8 cellular contexts compared by ENCODE assay signal in the genomic region with DNA sequence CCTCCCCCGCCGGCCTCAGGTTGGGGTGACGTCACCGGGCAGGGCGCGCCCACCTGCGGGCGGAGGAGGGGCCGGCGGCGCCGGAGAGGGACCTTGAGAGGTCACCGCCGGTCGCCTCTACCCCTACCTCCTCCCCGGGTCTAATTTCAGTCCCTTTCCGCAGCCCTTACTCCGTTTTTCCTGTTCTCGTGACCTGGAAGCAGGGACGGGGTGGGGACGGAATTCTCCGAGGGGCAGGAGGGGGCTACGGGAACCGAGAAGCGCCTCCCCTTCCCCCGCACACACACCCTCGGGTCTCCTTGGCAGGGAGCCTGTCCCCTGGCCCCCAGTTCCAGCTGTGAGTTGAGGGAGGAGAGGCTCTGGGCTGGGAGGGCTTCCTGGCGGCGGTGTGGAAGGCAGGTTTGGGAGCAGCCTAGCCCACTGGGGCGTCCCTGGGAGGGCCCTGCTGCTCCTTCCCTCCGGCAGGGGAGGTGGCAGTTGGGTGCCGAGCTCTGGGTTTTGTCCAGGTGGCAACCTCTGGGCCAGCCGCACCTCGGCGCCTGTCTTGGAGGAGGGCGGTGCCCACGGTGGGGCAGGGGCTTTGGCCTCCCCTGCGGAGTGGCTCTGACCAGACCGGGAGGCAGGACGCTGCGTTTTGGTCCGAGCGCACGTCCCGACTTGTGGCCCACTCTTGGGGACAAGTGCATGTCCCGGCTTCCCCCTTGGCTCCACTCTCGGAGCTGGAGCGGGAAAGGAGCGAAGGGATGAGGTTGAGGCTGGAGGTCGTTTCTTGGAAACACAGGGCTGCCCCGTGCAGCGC. TPM values are rescaled to one million over a fixed set of nuclear protein-coding genes. Genes with fewer than 3 reads are reported as not detected.
DNase-seq lines count a peak whose midpoint lies in the region; ATAC-seq, FAIRE-seq and TF ChIP-seq lines count a peak whose summit lies in the region.

No MANE protein-coding gene starts in this region.

- H3K9me3 ChIP-seq in SJCRH30 (replicated peaks) = no peaks in the 10 kb centered on the region
- H3K9me3 ChIP-seq in small intestine (ENCODE audit: control insufficient read depth, low read depth) = no peaks in the 10 kb centered on the region

- ATAC-seq in GM21576 (IDR thresholded peaks at IDR 0.05; ENCODE audit: unreplicated experiment) (no peak), HG02623 (IDR thresholded peaks at IDR 0.05; ENCODE audit: unreplicated experiment) (no peak)

- peak; percentile 46 for DNase-seq in stimulated activated CD4-positive, alpha-beta T cell treated with anti-CD3 and anti-CD28 coated beads, Interleukin-4, amount 100 ng/mL, for 1 hour
- DNase-seq in stimulated activated CD4-positive, alpha-beta T cell treated with anti-CD3 and anti-CD28 coated beads, Interleukin-12 subunit alpha, Interleukin-12 subunit beta, amount 100 ng/mL, for 4 hours = no peak
- DNase-seq in SJCRH30 = no peak
- peak; percentile 39 to 60 for DNase-seq in erythroblast (lab: John Stamatoyannopoulos, UW)
- DNase-seq in small intestine = peak; percentile 40
- no peak for DNase-seq in central memory CD4-positive, alpha-beta T cell

- FAIRE-seq in small intestine (lab: Jason Lieb, UNC) = no peak

- H3K27ac ChIP-seq in SJCRH30 (no peak overlapping the region), small intestine (ENCODE audit: low read depth in 1 of 2, low read length in 1 of 2) (peak overlapping the region in 1 of 2 donors; percentile 41)

- peak overlapping the region; percentile 49 for H3K4me3 ChIP-seq in SJCRH30
- peak overlapping the region; percentile 22 to 23 for H3K4me3 ChIP-seq in small intestine (ENCODE audit: low read depth in 1 of 2, low read length in 2 of 2)

- H3K27me3 ChIP-seq in SJCRH30 = peaks cover 8% of the 10 kb centered on the region
- H3K27me3 ChIP-seq in small intestine (ENCODE audit: control insufficient read depth in 2 of 2, insufficient read depth in 2 of 2, low read length in 2 of 2) = peaks cover 3 to 15% of the 10 kb centered on the region in 2 donors

- no peaks in the 10 kb centered on the region; the same call in 1 of the 2 replicates for H3K4me1 ChIP-seq in SJCRH30
- no peaks in the 10 kb centered on the region for H3K4me1 ChIP-seq in small intestine (ENCODE audit: control insufficient read depth in 2 of 2, insufficient read depth in 1 of 2, low read depth in 1 of 2, low read length in 1 of 2)

- 0 to 2% (median 2%) methylated on average over 35 to 52 of the region's 52 CpGs for WGBS in small intestine, 3 donors

- TF ChIP-seq POLR2A in erythroblast (IDR thresholded peaks at IDR 0.05; ENCODE audit: low read length) = no peak

- H3K36me3 ChIP-seq in SJCRH30 = no peaks in the 10 kb centered on the region
- peaks cover 2 to 5% of the 10 kb centered on the region in 2 donors for H3K36me3 ChIP-seq in small intestine (ENCODE audit: control insufficient read depth in 2 of 2, insufficient read depth in 2 of 2, low read length in 2 of 2)

RNA-seq across cellular contexts. Expression of a gene that starts 0.8 kb away (rescaled TPM):
- 0.73 and 0.81 TPM in 2 replicates for total RNA-seq in SJCRH30 (2014; rRNA removed; shearing (Covaris generic))
- polyA plus RNA-seq in small intestine = 1 to 10 TPM in 2 of 3 donors, under 1 TPM in 1; 0.45 to 5.4 (median 1.1) TPM

RNA-seq across cellular contexts. Expression of a gene that starts 6.5 kb away (rescaled TPM):
- total RNA-seq in SJCRH30 (2014; rRNA removed; shearing (Covaris generic)) = 20.6 and 32.2 TPM in 2 replicates
- 100 to 1,000 TPM in 2 of 3 donors, 10 to 100 TPM in 1; 58.0 to 261 (median 131) TPM for polyA plus RNA-seq in small intestine

RNA-seq across cellular contexts. Expression of a gene that starts 9.3 kb away (rescaled TPM):
- 0.43 TPM in 1 of 2 replicates, not detected in the other for total RNA-seq in SJCRH30 (2014; rRNA removed; shearing (Covaris generic))
- 10 to 100 TPM in 2 of 3 donors, 1 to 10 TPM in 1; 5.0 to 30.5 (median 16.5) TPM for polyA plus RNA-seq in small intestine

RNA-seq across cellular contexts. Expression of a gene that starts 18.7 kb away (rescaled TPM):
- 30.6 and 31.8 TPM in 2 replicates for total RNA-seq in SJCRH30 (2014; rRNA removed; shearing (Covaris generic))
- 10 to 100 TPM; 45.4 to 49.7 (median 45.8) TPM for polyA plus RNA-seq in small intestine

RNA-seq across cellular contexts. Expression of a gene that starts 19.1 kb away (rescaled TPM):
- 22.9 and 25.6 TPM in 2 replicates for total RNA-seq in SJCRH30 (2014; rRNA removed; shearing (Covaris generic))
- 10 to 100 TPM; 27.6 to 51.9 (median 31.8) TPM for polyA plus RNA-seq in small intestine

Comparison
In these comparisons a context has a peak if more than half of its experiments do, and no peak if none do; other contexts are left out.
1. DNase-seq: peak in stimulated activated CD4-positive, alpha-beta T cell treated with anti-CD3 and anti-CD28 coated beads, Interleukin-4, amount 100 ng/mL, for 1 hour (single experiment), erythroblast (2 of 2) and small intestine (single experiment); none in stimulated activated CD4-positive, alpha-beta T cell treated with anti-CD3 and anti-CD28 coated beads, Interleukin-12 subunit alpha, Interleukin-12 subunit beta, amount 100 ng/mL, for 4 hours (single experiment), SJCRH30 (0 of 2) and central memory CD4-positive, alpha-beta T cell (single experiment).